In genomic region chr14:75610839-75611238, GRCh38 we compare ENCODE assay signal across 18 cellular contexts. TPM values are rescaled to one million over a fixed set of nuclear protein-coding genes. Genes with fewer than 3 reads are reported as not detected.
DNase-seq lines count a peak whose midpoint lies in the region; ATAC-seq and TF ChIP-seq lines count a peak whose summit lies in the region.
"Had no signal": no experiment of that assay in that cellular context is flagged by ENCODE, and none has a peak within 500 bp of the region (broad histone marks: within the 10 kb centered on the region; RNA-seq: fewer than 3 reads in every experiment).

No MANE protein-coding gene starts in this region.

- peak overlapping the region; percentile 94 for H3K27ac Mint-ChIP-seq in dendritic cell treated with granulocyte-macrophage colony-stimulating factor and Interleukin-4, amounts not matched to agents 40 ng/mL and 50 ng/mL, for 4 days
- no peak overlapping the region for H3K27ac Mint-ChIP-seq in GM23338
- H3K27ac Mint-ChIP-seq: activated CD8-positive, alpha-beta T cell treated with anti-CD3 and anti-CD28 coated beads, Interleukin-2, amount 10 ng/mL, durations not matched to agents 7 days and 5 days; activated T-cell treated with anti-CD3 and anti-CD28 coated beads, Interleukin-2, amount 50 U/mL, for 24 hours; CD8-positive, alpha-beta T cell had no signal

- H3K27me3 Mint-ChIP-seq in dendritic cell treated with granulocyte-macrophage colony-stimulating factor and Interleukin-4, amounts not matched to agents 40 ng/mL and 50 ng/mL, for 4 days: no peaks in the 10 kb centered on the region
- no peaks in the 10 kb centered on the region for H3K27me3 Mint-ChIP-seq in GM23338 (ENCODE audit: insufficient read depth, low read depth, poor library complexity)
- H3K27me3 Mint-ChIP-seq: activated T-cell treated with anti-CD3 and anti-CD28 coated beads, Interleukin-2, amount 50 U/mL, for 24 hours had no signal

- H3K79me2 ChIP-seq in GM23248 (ENCODE audit: insufficient read depth): no peaks in the 10 kb centered on the region
- no peaks in the 10 kb centered on the region for H3K79me2 ChIP-seq in GM23338 (replicated peaks; ENCODE audit: insufficient read depth)

- no peak overlapping the region for H3K4me3 ChIP-seq in GM23248
- H3K4me3 ChIP-seq in lower lobe of right lung: no peak overlapping the region
- no peak overlapping the region for H3K4me3 ChIP-seq in spleen
- H3K4me3 ChIP-seq in GM23338: no peak overlapping the region
- H3K4me3 ChIP-seq in body of pancreas: no peak overlapping the region

- H4K20me1 ChIP-seq in GM23248 (ENCODE audit: insufficient read depth) (no peaks in the 10 kb centered on the region), GM23338 (replicated peaks; ENCODE audit: insufficient read depth) (no peaks in the 10 kb centered on the region)

- no peak overlapping the region for H3K9ac ChIP-seq in GM23248

- TF ChIP-seq CTCF in lower lobe of right lung (IDR thresholded peaks at IDR 0.05): no peak
- no peak for TF ChIP-seq CTCF in spleen (IDR thresholded peaks at IDR 0.05 in 8 of 11, conservative IDR thresholded peaks at IDR 0.05 in 3 of 11)
- TF ChIP-seq CTCF in GM23338 (conservative IDR thresholded peaks at IDR 0.05; ENCODE audit: low read depth in 2 of 2): no peak
- no peak for TF ChIP-seq CTCF in body of pancreas (IDR thresholded peaks at IDR 0.05)

- intact Hi-C loops in dendritic cell treated with granulocyte-macrophage colony-stimulating factor and Interleukin-4, amounts not matched to agents 40 ng/mL and 50 ng/mL, for 4 days (cut with micrococcal nuclease): no loop called here
- intact Hi-C loops in lower lobe of right lung (cut with DNase I) (no loop called here), spleen (cut with DNase I; ENCODE audit: low total_unique reads) (no loop called here), body of pancreas (cut with DNase I) (no loop called here)

- H3K27ac ChIP-seq in GM23248 (no peak overlapping the region), lower lobe of right lung (peak overlapping the region; percentile 70), spleen (peak overlapping the region in 6 of 8 donors; percentile 6 to 82 (median 76)), GM23338 (ENCODE audit: low read depth) (no peak overlapping the region), body of pancreas (peak overlapping the region in 1 of 4 donors; percentile 66)

- H3K36me3 ChIP-seq in GM23248 (ENCODE audit: low read depth): no peaks in the 10 kb centered on the region
- no peaks in the 10 kb centered on the region for H3K36me3 ChIP-seq in lower lobe of right lung
- H3K36me3 ChIP-seq in spleen: no peaks in the 10 kb centered on the region
- H3K36me3 ChIP-seq in GM23338 (ENCODE audit: insufficient read depth): no peaks in the 10 kb centered on the region
- no peaks in the 10 kb centered on the region for H3K36me3 ChIP-seq in body of pancreas (replicated peaks in 1 of 2; ENCODE audit: insufficient read depth in 1 of 2, low read depth in 2 of 2)

- in situ Hi-C loops in GM23248 (cut with MboI): no loop called here

- TF ChIP-seq POLR2A in spleen (IDR thresholded peaks at IDR 0.05) (no peak), body of pancreas (IDR thresholded peaks at IDR 0.05) (no peak)

- H3F3A ChIP-seq in GM23248 (ENCODE audit: insufficient read depth): no peaks in the 10 kb centered on the region
- no peaks in the 10 kb centered on the region for H3F3A ChIP-seq in GM23338 (replicated peaks; ENCODE audit: low read depth)

- H3K4me1 Mint-ChIP-seq in dendritic cell treated with granulocyte-macrophage colony-stimulating factor and Interleukin-4, amounts not matched to agents 40 ng/mL and 50 ng/mL, for 4 days (ENCODE audit: low read depth): peaks cover 90% of the 10 kb centered on the region
- no peaks in the 10 kb centered on the region for H3K4me1 Mint-ChIP-seq in GM23338

- H3K9me3 Mint-ChIP-seq in dendritic cell treated with granulocyte-macrophage colony-stimulating factor and Interleukin-4, amounts not matched to agents 40 ng/mL and 50 ng/mL, for 4 days: peaks cover 24% of the 10 kb centered on the region
- no peaks in the 10 kb centered on the region for H3K9me3 Mint-ChIP-seq in GM23338

- H3K4me1 ChIP-seq in GM23248 (ENCODE audit: insufficient read depth) (no peaks in the 10 kb centered on the region), lower lobe of right lung (peaks cover 38% of the 10 kb centered on the region), spleen (peaks cover 0 to 62% (median 21%) of the 10 kb centered on the region in 6 donors), GM23338 (ENCODE audit: insufficient read depth) (no peaks in the 10 kb centered on the region), body of pancreas (no peaks in the 10 kb centered on the region)

- 48 to 52% methylated on average over 4 of the region's 4 CpGs for WGBS in GM23248 (ENCODE audit: low coverage in 1 of 2, low lambda C conversion rate in 2 of 2, missing lambda C conversion rate in 2 of 2), 2 experiments
- 67 to 77% (median 73%) methylated on average over 4 of the region's 4 CpGs for WGBS in spleen, 5 donors
- 71% methylated on average over 4 of the region's 4 CpGs for WGBS in body of pancreas, 2 donors

- H3K27me3 ChIP-seq in GM23248 (replicated peaks; ENCODE audit: insufficient read depth) (peaks cover 10% of the 10 kb centered on the region), lower lobe of right lung (ENCODE audit: low read depth) (no peaks in the 10 kb centered on the region), spleen (replicated peaks in 1 of 7) (no peaks in the 10 kb centered on the region), GM23338 (ENCODE audit: insufficient read depth) (no peaks in the 10 kb centered on the region), body of pancreas (no peaks in the 10 kb centered on the region)

- DNase-seq in GM23248 (peak; percentile 4), lower lobe of right lung (no peak), spleen (no peak), GM23338 (ENCODE audit: low spot score) (no peak), body of pancreas (no peak), NK-92 (lab: John Stamatoyannopoulos, UW; ENCODE audit: unreplicated experiment) (no peak)
- DNase-seq in stimulated activated CD4-positive, alpha-beta T cell treated with anti-CD3 and anti-CD28 coated beads, Interleukin-4, amount 100 ng/mL, for 1 hour: no peak
- DNase-seq: activated CD8-positive, alpha-beta T cell treated with anti-CD3 and anti-CD28 coated beads, Interleukin-2, amount 10 ng/mL, durations not matched to agents 7 days and 5 days; activated naive CD4-positive, alpha-beta T cell treated with anti-CD3 and anti-CD28 coated beads, Interleukin-2, amount 50 U/mL, for 16 hours; activated T-cell treated with anti-CD3 and anti-CD28 coated beads, Interleukin-2, amount 50 U/mL, for 24 hours; CD8-positive, alpha-beta T cell; cortex of kidney; NCI-H1694 treated with DMSO at 0.1 percent for 48 hours; occipital lobe; stimulated activated CD4-positive, alpha-beta T cell treated with anti-CD3 and anti-CD28 coated beads, Interleukin-4, amount 100 ng/mL, for 24 hours; T1000 had no signal

- no peak overlapping the region for H2AFZ ChIP-seq in GM23248
- no peak overlapping the region for H2AFZ ChIP-seq in GM23338

- H3K4me3 Mint-ChIP-seq in dendritic cell treated with granulocyte-macrophage colony-stimulating factor and Interleukin-4, amounts not matched to agents 40 ng/mL and 50 ng/mL, for 4 days: peak overlapping the region; percentile 50
- H3K4me3 Mint-ChIP-seq in GM23338: no peak overlapping the region
- H3K4me3 Mint-ChIP-seq: activated CD8-positive, alpha-beta T cell treated with anti-CD3 and anti-CD28 coated beads, Interleukin-2, amount 10 ng/mL, durations not matched to agents 7 days and 5 days; activated T-cell treated with anti-CD3 and anti-CD28 coated beads, Interleukin-2, amount 50 U/mL, for 24 hours; CD8-positive, alpha-beta T cell had no signal

- H3K4me2 ChIP-seq in GM23248 (ENCODE audit: unreplicated experiment) (no peak overlapping the region), GM23338 (no peak overlapping the region)

- H3K9me3 ChIP-seq in GM23248 (ENCODE audit: low read depth) (no peaks in the 10 kb centered on the region), lower lobe of right lung (no peaks in the 10 kb centered on the region), spleen (peaks cover 0 to 19% (median 7%) of the 10 kb centered on the region in 8 donors), body of pancreas (no peaks in the 10 kb centered on the region)

- peaks cover 80% of the 10 kb centered on the region for H3K36me3 Mint-ChIP-seq in dendritic cell treated with granulocyte-macrophage colony-stimulating factor and Interleukin-4, amounts not matched to agents 40 ng/mL and 50 ng/mL, for 4 days (ENCODE audit: low read depth)
- H3K36me3 Mint-ChIP-seq in GM23338 (ENCODE audit: low read depth): no peaks in the 10 kb centered on the region; the same call in 1 of the 3 replicates
- H3K36me3 Mint-ChIP-seq: CD8-positive, alpha-beta T cell had no signal

- H3K9me2 ChIP-seq in GM23248 (ENCODE audit: insufficient read depth) (no peaks in the 10 kb centered on the region), GM23338 (ENCODE audit: insufficient read depth) (0 out of 2 replicates have a peak, but pooled peaks cover 2% of the 10 kb centered on the region)

- ATAC-seq in lower lobe of right lung: no peak
- ATAC-seq in GM23338: no peak
- no peak for ATAC-seq in body of pancreas
- ATAC-seq: activated CD8-positive, alpha-beta T cell treated with anti-CD3 and anti-CD28 coated beads, Interleukin-2, amount 10 ng/mL, durations not matched to agents 7 days and 5 days; CD8-positive, alpha-beta T cell; HCT116 had no signal

RNA-seq across cellular contexts. Expression of gene FLVCR2, which starts 32.4 kb away (rescaled TPM):
- not detected in 2 replicates for total RNA-seq in GM23248 (2014; rRNA removed; shearing (Covaris generic))
- 0.33 TPM in 1 of 2 replicates, not detected in the other for polyA plus RNA-seq in GM23248 (2016; fragmentation: Nextera tagmentation; extraction: Ambion mirVana)
- total RNA-seq in lower lobe of right lung: 42.4 TPM
- 10 to 100 TPM; 20.5 to 47.9 (median 35.5) TPM for total RNA-seq in spleen
- polyA plus RNA-seq in spleen: 1 to 10 TPM; 4.8 to 5.5 (median 5.0) TPM
- 3.1 and 3.3 TPM in 2 replicates for total RNA-seq in GM23338 (2014; rRNA removed; shearing (Covaris generic))
- 1.4 and 3.4 TPM in 2 replicates for polyA plus RNA-seq in GM23338 (2016; fragmentation: Nextera tagmentation; extraction: Ambion mirVana)
- total RNA-seq in body of pancreas: 1 to 10 TPM in 1 of 2 donors, under 1 TPM in 1; under 0.01 to 1.3 TPM

RNA-seq across cellular contexts. Expression of gene ERG28, which starts 49.8 kb away (rescaled TPM):
- total RNA-seq in GM23248 (2014; rRNA removed; shearing (Covaris generic)): 6.6 and 8.9 TPM in 2 replicates
- 21.4 and 22.2 TPM in 2 replicates for polyA plus RNA-seq in GM23248 (2016; fragmentation: Nextera tagmentation; extraction: Ambion mirVana)
- 30.2 TPM for total RNA-seq in lower lobe of right lung
- total RNA-seq in spleen: 1 to 10 TPM; 6.1 to 8.6 (median 7.1) TPM
- 10 to 100 TPM in 1 of 3 donors, 1 to 10 TPM in 2; 8.7 to 11.1 (median 9.4) TPM for polyA plus RNA-seq in spleen
- total RNA-seq in GM23338 (2014; rRNA removed; shearing (Covaris generic)): 27.1 and 27.9 TPM in 2 replicates
- 88.9 and 95.1 TPM in 2 replicates for polyA plus RNA-seq in GM23338 (2016; fragmentation: Nextera tagmentation; extraction: Ambion mirVana)
- total RNA-seq in body of pancreas: 1 to 10 TPM; 8.6 to 8.8 TPM

RNA-seq across cellular contexts. Expression of gene TTLL5, which starts 50.2 kb away (rescaled TPM):
- total RNA-seq in GM23248 (2014; rRNA removed; shearing (Covaris generic)): 14.8 and 17.8 TPM in 2 replicates
- polyA plus RNA-seq in GM23248 (2016; fragmentation: Nextera tagmentation; extraction: Ambion mirVana): 14.3 and 14.6 TPM in 2 replicates
- 32.6 TPM for total RNA-seq in lower lobe of right lung
- 10 to 100 TPM; 23.5 to 44.1 (median 36.2) TPM for total RNA-seq in spleen
- 1 to 10 TPM; 4.5 to 7.1 (median 5.8) TPM for polyA plus RNA-seq in spleen
- total RNA-seq in GM23338 (2014; rRNA removed; shearing (Covaris generic)): 34.2 and 35.4 TPM in 2 replicates
- 24.5 and 33.5 TPM in 2 replicates for polyA plus RNA-seq in GM23338 (2016; fragmentation: Nextera tagmentation; extraction: Ambion mirVana)
- 10 to 100 TPM; 21.0 to 21.8 TPM for total RNA-seq in body of pancreas

Comparison
In these comparisons a context has a peak if more than half of its experiments do, and no peak if none do; other contexts are left out.
1. H3K27ac ChIP-seq: peak in lower lobe of right lung (single experiment) and spleen (6 of 8); none in GM23248 (single experiment) and GM23338 (single experiment).